ENCODE assay signal across 24 cellular contexts in the genomic region with DNA sequence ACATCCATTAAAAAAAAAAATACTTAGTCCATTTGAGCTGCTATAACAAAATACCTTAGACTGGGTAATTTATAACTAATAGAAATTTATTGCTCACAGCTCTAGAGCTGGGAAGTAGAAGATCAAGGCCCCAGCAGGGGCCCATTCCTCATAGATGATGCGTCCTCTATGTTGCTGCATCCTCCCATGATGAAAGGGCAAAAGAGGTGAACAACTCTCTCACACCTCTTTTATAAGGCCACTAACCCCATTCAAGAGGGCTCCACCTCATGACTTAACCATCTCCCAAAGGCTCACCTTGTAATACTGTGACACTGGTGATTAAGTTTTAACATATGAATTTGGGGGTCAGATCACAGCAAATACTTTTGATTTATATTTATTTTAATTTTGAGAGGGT.
"Had no signal": no experiment of that assay in that cellular context is flagged by ENCODE, and none has a peak within 500 bp of the region (broad histone marks: within the 10 kb centered on the region; RNA-seq: fewer than 3 reads in every experiment).

No MANE protein-coding gene starts in this region.

- H3K4me3 ChIP-seq: body of pancreas, colonic mucosa, gastrocnemius medialis, lung, pancreas, prostate gland, stomach, tibial artery, upper lobe of right lung had no signal

- H3K9me3 ChIP-seq: body of pancreas, colonic mucosa, gastrocnemius medialis, left ventricle myocardium inferior, pancreas, prostate gland, stomach, tibial artery, upper lobe of right lung had no signal

- H3K4me1 ChIP-seq: gastrocnemius medialis had no signal

- H3K36me3 ChIP-seq: colonic mucosa, gastrocnemius medialis, pancreas, prostate gland had no signal

- H3K27me3 Mint-ChIP-seq: stimulated activated naive B cell treated with anti-CD40 and anti-IgM and Interleukin-4, amounts not matched to agents 10 μg/mL and 1 μg/mL and 100 μg/mL, for 72 hours had no signal

- H3K27ac Mint-ChIP-seq: activated naive CD4-positive, alpha-beta T cell treated with anti-CD3 and anti-CD28 coated beads, Interleukin-2, amount 50 U/mL, for 72 hours had no signal

- ATAC-seq: activated naive CD4-positive, alpha-beta T cell treated with anti-CD3 and anti-CD28 coated beads, Interleukin-2, amount 50 U/mL, for 72 hours; body of pancreas; gastrocnemius medialis; pancreas; stimulated activated naive B cell treated with anti-CD40 and anti-IgM and Interleukin-4, amounts not matched to agents 10 μg/mL and 1 μg/mL and 100 μg/mL, for 72 hours; upper lobe of right lung had no signal

- H3K27ac ChIP-seq: prostate gland, tibial artery had no signal

- H3K4me3 Mint-ChIP-seq: stimulated activated naive B cell treated with anti-CD40 and anti-IgM and Interleukin-4, amounts not matched to agents 10 μg/mL and 1 μg/mL and 100 μg/mL, for 72 hours had no signal

- H3K27me3 ChIP-seq: body of pancreas, colonic mucosa, dorsolateral prefrontal cortex, pancreas, stomach, tibial artery, upper lobe of right lung had no signal

- DNase-seq: activated CD4-positive, alpha-beta T cell treated with anti-CD3 and anti-CD28 coated beads for 4 hours; activated CD4-positive, alpha-beta T cell treated with anti-CD3 and anti-CD28 coated beads, Interleukin-2, amount 50 U/mL, for 4 hours; activated naive CD4-positive, alpha-beta T cell; activated T-cell treated with anti-CD3 and anti-CD28 coated beads, Interleukin-2, amount 50 U/mL, for 48 hours; anterior cingulate cortex; body of pancreas; colonic mucosa; dorsolateral prefrontal cortex; effector memory CD4-positive, alpha-beta T cell; erythroblast; gastrocnemius medialis; glutamatergic neuron; left ventricle myocardium inferior; nucleus accumbens; pancreas; stimulated activated CD4-positive, alpha-beta T cell treated with anti-CD3 and anti-CD28 coated beads, Interleukin-15, amount 100 ng/mL, for 24 hours; stimulated activated CD4-positive, alpha-beta T cell treated with anti-CD3 and anti-CD28 coated beads, Interleukin-2, amount 100 ng/mL, for 24 hours; stimulated activated naive B cell treated with anti-CD40 and anti-IgM and Interleukin-4, amounts not matched to agents 10 μg/mL and 1 μg/mL and 100 μg/mL, for 72 hours; stomach; tibial artery; upper lobe of right lung had no signal

- H3K9me3 Mint-ChIP-seq: stimulated activated naive B cell treated with anti-CD40 and anti-IgM and Interleukin-4, amounts not matched to agents 10 μg/mL and 1 μg/mL and 100 μg/mL, for 72 hours had no signal
